1 cellular context compared by ENCODE assay signal in genomic region chr2:10374362-10374943, GRCh38.
TF ChIP-seq lines count a peak whose summit lies in the region.

No MANE protein-coding gene starts in this region.

TF ChIP-seq in HepG2, 621 proteins besides CTCF, POLR2A, EP300 and RAD21 (continued from another document):
- TF ChIP-seq ZNF407 (CRISPR knock-in tag; IDR thresholded peaks at IDR 0.05; ENCODE audit: not compliant biosample characterization) (no peak), TRIM24 (CRISPR knock-in tag; IDR thresholded peaks at IDR 0.05) (no peak), ZBTB8A (CRISPR knock-in tag; IDR thresholded peaks at IDR 0.05; ENCODE audit: borderline replicate concordance, low read depth) (no peak), ZNF337 (CRISPR knock-in tag; IDR thresholded peaks at IDR 0.05; ENCODE audit: borderline replicate concordance, low read depth) (no peak), ZNF564 (CRISPR knock-in tag; IDR thresholded peaks at IDR 0.05) (no peak)
- TF ChIP-seq, protein P1, sequence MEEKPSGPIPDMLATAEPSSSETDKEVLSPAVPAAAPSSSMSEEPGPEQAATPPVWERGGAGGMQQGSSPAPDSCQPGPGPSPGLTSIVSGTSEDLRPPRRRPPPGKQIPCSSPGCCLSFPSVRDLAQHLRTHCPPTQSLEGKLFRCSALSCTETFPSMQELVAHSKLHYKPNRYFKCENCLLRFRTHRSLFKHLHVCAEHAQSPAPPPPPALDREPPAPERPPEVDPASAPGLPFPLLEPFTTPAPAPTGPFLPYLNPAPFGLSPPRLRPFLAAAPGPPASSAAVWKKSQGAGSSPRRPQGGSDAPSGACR (CRISPR knock-in tag; IDR thresholded peaks at IDR 0.05), result no peak
